29 cellular contexts compared by ENCODE assay signal in the genomic region with DNA sequence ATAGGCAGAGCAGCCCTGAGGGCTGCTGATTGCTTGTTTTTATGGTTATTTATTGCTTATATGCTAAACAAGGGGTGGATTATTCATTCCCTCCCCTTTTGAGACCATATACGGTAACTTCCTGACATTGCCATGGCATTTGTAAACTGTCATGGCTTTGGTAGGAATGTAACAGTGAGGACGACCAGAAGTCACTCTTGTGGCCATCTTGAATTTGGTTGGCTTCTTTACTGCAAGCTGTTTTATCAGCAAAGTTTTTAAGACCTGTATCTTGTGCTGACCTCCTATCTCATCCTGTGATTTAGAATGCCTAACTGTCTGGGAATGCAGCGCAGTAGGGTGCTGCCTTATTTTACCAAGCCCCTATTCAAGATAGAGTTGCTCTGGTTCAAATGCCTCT.
"Had no signal": no experiment of that assay in that cellular context is flagged by ENCODE, and none has a peak within 500 bp of the region (broad histone marks: within the 10 kb centered on the region; RNA-seq: fewer than 3 reads in every experiment).

No MANE protein-coding gene starts in this region.

- H3K4me1 ChIP-seq: SJCRH30 had no signal

- H3K27ac Mint-ChIP-seq: activated CD4-positive, alpha-beta memory T cell treated with anti-CD3 and anti-CD28 coated beads for 36 hours; activated CD4-positive, alpha-beta T cell treated with anti-CD3 and anti-CD28 coated beads for 36 hours; activated naive CD4-positive, alpha-beta T cell treated with anti-CD3 and anti-CD28 coated beads, Interleukin-2, amount 10 ng/mL, durations not matched to agents 7 days and 5 days; activated naive CD8-positive, alpha-beta T cell; activated naive CD8-positive, alpha-beta T cell treated with anti-CD3 and anti-CD28 coated beads, Interleukin-2, amount 50 U/mL, for 24 hours; activated T-helper 1 cell treated with anti-CD3 and anti-CD28 coated beads, Interleukin-12 subunit alpha, Interleukin-12 subunit beta, Interleukin-2, Interleukin-4 antibody, amounts not matched to agents 30 ng/mL and 10 ng/mL and 1 ng/mL, durations not matched to agents 14 hours and 24 hours and 36 hours; T-helper 1 cell treated with Interleukin-12 subunit alpha and Interleukin-12 subunit beta and Interleukin-4 antibody, amounts not matched to agents 30 μg/mL and 1 μg/mL, for 36 hours; T-helper 2 cell treated with Interferon-gamma antibody and Interleukin-4, amounts not matched to agents 5 μg/mL and 100 μg/mL, for 36 hours had no signal

- H3K4me1 Mint-ChIP-seq: activated CD4-positive, alpha-beta T cell treated with anti-CD3 and anti-CD28 coated beads for 36 hours; activated naive CD4-positive, alpha-beta T cell treated with anti-CD3 and anti-CD28 coated beads, Interleukin-2, amount 10 ng/mL, durations not matched to agents 7 days and 5 days; activated naive CD8-positive, alpha-beta T cell treated with anti-CD3 and anti-CD28 coated beads, Interleukin-2, amount 50 U/mL, for 24 hours had no signal

- H3K4me3 ChIP-seq: SJCRH30, SK-N-MC had no signal

- H3K27me3 ChIP-seq: brain microvascular endothelial cell, SJCRH30 had no signal

- H3K36me3 ChIP-seq: brain microvascular endothelial cell, SJCRH30 had no signal

- H3K36me3 Mint-ChIP-seq: activated naive CD4-positive, alpha-beta T cell treated with anti-CD3 and anti-CD28 coated beads, Interleukin-2, amount 10 ng/mL, durations not matched to agents 7 days and 5 days; activated naive CD8-positive, alpha-beta T cell had no signal

- H3K27ac ChIP-seq: brain microvascular endothelial cell, SJCRH30, SK-N-MC had no signal

- ATAC-seq: activated CD4-positive, alpha-beta T cell treated with anti-CD3 and anti-CD28 coated beads for 36 hours; activated CD4-positive, CD25-positive, alpha-beta regulatory T cell treated with anti-CD3 and anti-CD28 coated beads, Interleukin-2, amount 50 U/mL, for 24 hours; activated naive CD8-positive, alpha-beta T cell treated with anti-CD3 and anti-CD28 coated beads, Interleukin-2, amount 50 U/mL, for 24 hours; activated T-cell treated with anti-CD3 and anti-CD28 coated beads, Interleukin-2, amount 50 U/mL, for 4 hours; Panc1 had no signal

- H3K27me3 Mint-ChIP-seq: activated CD4-positive, alpha-beta memory T cell treated with anti-CD3 and anti-CD28 coated beads for 36 hours; activated CD4-positive, alpha-beta T cell treated with anti-CD3 and anti-CD28 coated beads for 36 hours; activated naive CD4-positive, alpha-beta T cell treated with anti-CD3 and anti-CD28 coated beads, Interleukin-2, amount 10 ng/mL, durations not matched to agents 7 days and 5 days; activated naive CD8-positive, alpha-beta T cell; activated naive CD8-positive, alpha-beta T cell treated with anti-CD3 and anti-CD28 coated beads, Interleukin-2, amount 50 U/mL, for 24 hours had no signal

- DNase-seq: activated CD4-positive, alpha-beta memory T cell treated with anti-CD3 and anti-CD28 coated beads for 36 hours; activated CD4-positive, alpha-beta T cell treated with anti-CD3 and anti-CD28 coated beads for 36 hours; activated CD4-positive, alpha-beta T cell treated with anti-CD3 and anti-CD28 coated beads, Interleukin-2, amount 50 U/mL, for 1 hour; activated CD8-positive, alpha-beta memory T cell treated with anti-CD3 and anti-CD28 coated beads, Interleukin-2, amount 50 U/mL, for 4 hours; activated naive CD4-positive, alpha-beta T cell treated with anti-CD3 and anti-CD28 coated beads, Interleukin-2, amount 10 ng/mL, durations not matched to agents 7 days and 5 days; activated naive CD8-positive, alpha-beta T cell treated with anti-CD3 and anti-CD28 coated beads, Interleukin-2, amount 50 U/mL, for 24 hours; activated T-cell treated with anti-CD3 and anti-CD28 coated beads for 4 hours; activated T-cell treated with anti-CD3 and anti-CD28 coated beads, Interleukin-2, amount 50 U/mL, for 4 hours; anterior cingulate cortex; brain microvascular endothelial cell; central memory CD4-positive, alpha-beta T cell; Karpas-422; MM.1S; MV-4-11; NCI-H1092; NCI-H1436 treated with DMSO at 0.1 percent for 48 hours; NCI-H1694 treated with DMSO at 0.1 percent for 48 hours; NCI-H2029; NCI-H345; NCI-H524 treated with DMSO at 0.1 percent for 48 hours; SHP77; SJCRH30 had no signal

- H3K9me3 Mint-ChIP-seq: activated naive CD8-positive, alpha-beta T cell treated with anti-CD3 and anti-CD28 coated beads, Interleukin-2, amount 50 U/mL, for 24 hours; activated T-helper 1 cell treated with anti-CD3 and anti-CD28 coated beads, Interleukin-12 subunit alpha, Interleukin-12 subunit beta, Interleukin-2, Interleukin-4 antibody, amounts not matched to agents 30 ng/mL and 10 ng/mL and 1 ng/mL, durations not matched to agents 14 hours and 24 hours and 36 hours had no signal

- H3K4me3 Mint-ChIP-seq: activated CD4-positive, alpha-beta memory T cell treated with anti-CD3 and anti-CD28 coated beads for 36 hours; activated CD4-positive, alpha-beta T cell treated with anti-CD3 and anti-CD28 coated beads for 36 hours; activated naive CD4-positive, alpha-beta T cell treated with anti-CD3 and anti-CD28 coated beads, Interleukin-2, amount 10 ng/mL, durations not matched to agents 7 days and 5 days; activated naive CD8-positive, alpha-beta T cell; activated naive CD8-positive, alpha-beta T cell treated with anti-CD3 and anti-CD28 coated beads, Interleukin-2, amount 50 U/mL, for 24 hours; activated T-cell treated with anti-CD3 and anti-CD28 coated beads, Interleukin-2, amount 50 U/mL, for 4 hours; activated T-helper 1 cell treated with anti-CD3 and anti-CD28 coated beads, Interleukin-12 subunit alpha, Interleukin-12 subunit beta, Interleukin-2, Interleukin-4 antibody, amounts not matched to agents 30 ng/mL and 10 ng/mL and 1 ng/mL, durations not matched to agents 14 hours and 24 hours and 36 hours; T-helper 1 cell treated with Interleukin-12 subunit alpha and Interleukin-12 subunit beta and Interleukin-4 antibody, amounts not matched to agents 30 μg/mL and 1 μg/mL, for 36 hours; T-helper 2 cell treated with Interferon-gamma antibody and Interleukin-4, amounts not matched to agents 5 μg/mL and 100 μg/mL, for 36 hours had no signal

- H3K9me3 ChIP-seq: SJCRH30 had no signal
